In genomic region chr1:156118175-156118868, GRCh38 we compare ENCODE assay signal across 8 cellular contexts. TPM values are rescaled to one million over a fixed set of nuclear protein-coding genes. Genes with fewer than 3 reads are reported as not detected.
DNase-seq lines count a peak whose midpoint lies in the region; ATAC-seq and TF ChIP-seq lines count a peak whose summit lies in the region.

No MANE protein-coding gene starts in this region.

- no peaks in the 10 kb centered on the region for H3K9me3 Mint-ChIP-seq in stimulated activated naive B cell treated with anti-CD40 and anti-IgM and Interleukin-4, amounts not matched to agents 10 μg/mL and 1 μg/mL and 100 μg/mL, for 72 hours

- no peaks in the 10 kb centered on the region for H3K36me3 ChIP-seq in thoracic aorta

- peaks cover 14 to 32% of the 10 kb centered on the region in 2 donors for H3K36me3 Mint-ChIP-seq in stimulated activated naive B cell treated with anti-CD40 and anti-IgM and Interleukin-4, amounts not matched to agents 10 μg/mL and 1 μg/mL and 100 μg/mL, for 72 hours

- H3K27me3 Mint-ChIP-seq in stimulated activated naive B cell treated with anti-CD40 and anti-IgM and Interleukin-4, amounts not matched to agents 10 μg/mL and 1 μg/mL and 100 μg/mL, for 72 hours = peaks cover 0 to 16% of the 10 kb centered on the region in 2 donors

- H3K9me3 ChIP-seq in thoracic aorta = no peaks in the 10 kb centered on the region

- peaks cover 52 to 69% of the 10 kb centered on the region in 2 donors for H3K4me1 Mint-ChIP-seq in stimulated activated naive B cell treated with anti-CD40 and anti-IgM and Interleukin-4, amounts not matched to agents 10 μg/mL and 1 μg/mL and 100 μg/mL, for 72 hours

- DNase-seq in DMS 273 (lab: John Stamatoyannopoulos, UW; ENCODE audit: unreplicated experiment) = peak; percentile 79
- DNase-seq in DMS 273 treated with DMSO at 0.1 percent for 48 hours (lab: John Stamatoyannopoulos, UW) = no peak
- DNase-seq in cardiac fibroblast (ENCODE audit: low read depth in 2 of 2) = peak in 1 of 2 donors; percentile 36
- DNase-seq in left lobe of liver (ENCODE audit: low spot score) = peak; percentile 88
- DNase-seq in thoracic aorta (ENCODE audit: low spot score) = no peak
- no peak for DNase-seq in NCI-H187 (lab: John Stamatoyannopoulos, UW)
- no peak for DNase-seq in stimulated activated naive B cell treated with anti-CD40 and anti-IgM and Interleukin-4, amounts not matched to agents 10 μg/mL and 1 μg/mL and 100 μg/mL, for 72 hours

- TF ChIP-seq CTCF in cardiac fibroblast (IDR thresholded peaks at IDR 0.05; ENCODE audit: low read depth, low read length) = no peak
- TF ChIP-seq CTCF in thoracic aorta (IDR thresholded peaks at IDR 0.05) = no peak

- H3K27me3 ChIP-seq in thoracic aorta (replicated peaks; ENCODE audit: insufficient read depth) = no peaks in the 10 kb centered on the region

- H3K4me3 ChIP-seq in cardiac fibroblast (replicated peaks in 1 of 2; ENCODE audit: low read depth in 2 of 2, low read length in 2 of 2) (peak overlapping the region; percentile 74 to 100), thoracic aorta (peak overlapping the region; percentile 96)

- peak overlapping the region; percentile 98 for H3K27ac ChIP-seq in thoracic aorta

- H3K4me3 Mint-ChIP-seq in stimulated activated naive B cell treated with anti-CD40 and anti-IgM and Interleukin-4, amounts not matched to agents 10 μg/mL and 1 μg/mL and 100 μg/mL, for 72 hours = peak overlapping the region in 1 of 2 donors; percentile 54

- no peak overlapping the region for H3K27ac Mint-ChIP-seq in stimulated activated naive B cell treated with anti-CD40 and anti-IgM and Interleukin-4, amounts not matched to agents 10 μg/mL and 1 μg/mL and 100 μg/mL, for 72 hours

- ATAC-seq in left lobe of liver (peak; percentile 59), thoracic aorta (ENCODE audit: insufficient number of reproducible peaks, low FRiP score, low read depth) (no peak), HG03196 (IDR thresholded peaks at IDR 0.05; ENCODE audit: unreplicated experiment) (no peak)
- no peak for ATAC-seq in stimulated activated naive B cell treated with anti-CD40 and anti-IgM and Interleukin-4, amounts not matched to agents 10 μg/mL and 1 μg/mL and 100 μg/mL, for 72 hours (replicated peaks)

- peaks cover 40 to 54% of the 10 kb centered on the region in 2 donors for H3K4me1 ChIP-seq in thoracic aorta (ENCODE audit: control insufficient read depth in 1 of 2, low read depth in 2 of 2)

RNA-seq across cellular contexts. Expression of gene LMNA, which starts 3.8 kb away (rescaled TPM):
- 120 TPM for total RNA-seq in left lobe of liver
- 100 to 1,000 TPM; 740 to 804 TPM for total RNA-seq in thoracic aorta

RNA-seq across cellular contexts. Expression of gene SEMA4A, which starts 35.1 kb away (rescaled TPM):
- total RNA-seq in left lobe of liver (0.88 TPM), thoracic aorta (10 to 100 TPM; 12.7 to 15.8 TPM)

RNA-seq across cellular contexts. Expression of gene MEX3A, which starts 36.1 kb away (rescaled TPM):
- total RNA-seq in left lobe of liver (1.1 TPM), thoracic aorta (under 1 TPM in 1 of 2 donors, not detected in 1; 0.42 TPM)

RNA-seq across cellular contexts. Expression of gene RAB25, which starts 57.4 kb away (rescaled TPM):
- 1.7 TPM for total RNA-seq in left lobe of liver
- total RNA-seq in thoracic aorta = not detected

Comparison
In these comparisons a context has a peak if more than half of its experiments do, and no peak if none do; other contexts are left out.
1. DNase-seq: peak in DMS 273 (single experiment) and left lobe of liver (single experiment); none in DMS 273 treated with DMSO at 0.1 percent for 48 hours (single experiment), thoracic aorta (single experiment), NCI-H187 (0 of 2) and stimulated activated naive B cell treated with anti-CD40 and anti-IgM and Interleukin-4, amounts not matched to agents 10 μg/mL and 1 μg/mL and 100 μg/mL, for 72 hours (single experiment).